Comparison of ENCODE assay signal across 13 cellular contexts in genomic region chr13:66128692-66129269, GRCh38.
DNase-seq lines count a peak whose midpoint lies in the region; ATAC-seq lines count a peak whose summit lies in the region.
"Had no signal": no experiment of that assay in that cellular context is flagged by ENCODE, and none has a peak within 500 bp of the region (broad histone marks: within the 10 kb centered on the region; RNA-seq: fewer than 3 reads in every experiment).

No MANE protein-coding gene starts in this region.

- peak overlapping the region in 4 of 6 donors; percentile 28 to 72 (median 36) for H3K27ac Mint-ChIP-seq in immature natural killer cell
- H3K27ac Mint-ChIP-seq: activated CD4-positive, alpha-beta T cell treated with anti-CD3 and anti-CD28 coated beads, Interleukin-2, amount 10 ng/mL, durations not matched to agents 7 days and 5 days had no signal

- peaks cover 20 to 23% of the 10 kb centered on the region in 2 donors for H3K4me1 Mint-ChIP-seq in immature natural killer cell
- H3K4me1 Mint-ChIP-seq: activated CD4-positive, alpha-beta T cell treated with anti-CD3 and anti-CD28 coated beads, Interleukin-2, amount 10 ng/mL, durations not matched to agents 7 days and 5 days had no signal

- DNase-seq in immature natural killer cell (no peak), GM03348 (ENCODE audit: low spot score) (no peak)
- DNase-seq in activated CD4-positive, alpha-beta T cell treated with anti-CD3 and anti-CD28 coated beads for 1 hour, result no peak
- no peak for DNase-seq in stimulated activated CD4-positive, alpha-beta T cell treated with anti-CD3 and anti-CD28 coated beads, Interleukin-2, amount 100 ng/mL, for 24 hours
- no peak for DNase-seq in activated naive CD4-positive, alpha-beta T cell treated with anti-CD3 and anti-CD28 coated beads, Interleukin-2, amount 50 U/mL, for 16 hours
- DNase-seq: activated CD4-positive, alpha-beta T cell treated with anti-CD3 and anti-CD28 coated beads, Interleukin-2, amount 10 ng/mL, durations not matched to agents 7 days and 5 days; activated gamma-delta T cell treated with Interleukin-2 at 50 U/mL for 16 hours; pancreas; stimulated activated naive CD4-positive, alpha-beta T cell treated with Interleukin-2 at 50 U/mL for 16 hours had no signal

- peak overlapping the region in 4 of 5 donors; percentile 5 to 64 (median 36) for H3K4me3 Mint-ChIP-seq in immature natural killer cell
- H3K4me3 Mint-ChIP-seq: activated CD4-positive, alpha-beta T cell treated with anti-CD3 and anti-CD28 coated beads, Interleukin-2, amount 10 ng/mL, durations not matched to agents 7 days and 5 days had no signal

- peaks cover 0 to 2% (median 2%) of the 10 kb centered on the region in 3 donors for H3K27me3 Mint-ChIP-seq in immature natural killer cell (ENCODE audit: low read depth in 3 of 3)
- H3K27me3 Mint-ChIP-seq: activated CD4-positive, alpha-beta T cell treated with anti-CD3 and anti-CD28 coated beads, Interleukin-2, amount 10 ng/mL, durations not matched to agents 7 days and 5 days had no signal

- ATAC-seq in GM19035 (IDR thresholded peaks at IDR 0.05; ENCODE audit: unreplicated experiment) (peak; percentile 90), GM21723 (IDR thresholded peaks at IDR 0.05; ENCODE audit: unreplicated experiment) (peak; percentile 77), HG03097 (IDR thresholded peaks at IDR 0.05; ENCODE audit: low FRiP score, unreplicated experiment) (peak; percentile 97)
- ATAC-seq: K562, pancreas had no signal

- peaks cover 0 to 4% (median 0%) of the 10 kb centered on the region in 6 donors for H3K9me3 Mint-ChIP-seq in immature natural killer cell
- H3K9me3 Mint-ChIP-seq: activated CD4-positive, alpha-beta T cell treated with anti-CD3 and anti-CD28 coated beads, Interleukin-2, amount 10 ng/mL, durations not matched to agents 7 days and 5 days had no signal

- no peaks in the 10 kb centered on the region for H3K36me3 Mint-ChIP-seq in immature natural killer cell
